1 cellular context compared by ENCODE assay signal in the genomic region with DNA sequence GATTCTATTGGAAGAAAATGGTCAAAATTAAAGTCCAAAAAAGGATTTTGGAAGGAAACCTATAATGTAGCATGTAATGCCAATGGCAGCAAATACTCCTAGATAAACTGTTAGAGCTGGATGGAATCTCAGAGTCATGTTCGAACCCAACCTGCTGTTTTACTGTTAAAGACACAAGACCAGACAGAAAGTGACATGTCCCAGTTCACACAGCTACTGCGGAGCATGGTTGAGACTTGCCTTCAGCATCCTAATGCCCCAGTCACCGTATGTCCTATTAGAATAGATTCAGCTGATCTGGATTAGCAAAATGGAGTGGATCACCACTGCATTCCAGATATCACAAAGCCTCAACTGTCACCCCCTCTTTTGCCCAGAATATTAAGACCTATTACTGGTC.
TF ChIP-seq lines count a peak whose summit lies in the region.

No MANE protein-coding gene starts in this region.

TF ChIP-seq in GM23338, 12 proteins besides CTCF, POLR2A, EP300 and RAD21:
- TF ChIP-seq, protein P1, sequence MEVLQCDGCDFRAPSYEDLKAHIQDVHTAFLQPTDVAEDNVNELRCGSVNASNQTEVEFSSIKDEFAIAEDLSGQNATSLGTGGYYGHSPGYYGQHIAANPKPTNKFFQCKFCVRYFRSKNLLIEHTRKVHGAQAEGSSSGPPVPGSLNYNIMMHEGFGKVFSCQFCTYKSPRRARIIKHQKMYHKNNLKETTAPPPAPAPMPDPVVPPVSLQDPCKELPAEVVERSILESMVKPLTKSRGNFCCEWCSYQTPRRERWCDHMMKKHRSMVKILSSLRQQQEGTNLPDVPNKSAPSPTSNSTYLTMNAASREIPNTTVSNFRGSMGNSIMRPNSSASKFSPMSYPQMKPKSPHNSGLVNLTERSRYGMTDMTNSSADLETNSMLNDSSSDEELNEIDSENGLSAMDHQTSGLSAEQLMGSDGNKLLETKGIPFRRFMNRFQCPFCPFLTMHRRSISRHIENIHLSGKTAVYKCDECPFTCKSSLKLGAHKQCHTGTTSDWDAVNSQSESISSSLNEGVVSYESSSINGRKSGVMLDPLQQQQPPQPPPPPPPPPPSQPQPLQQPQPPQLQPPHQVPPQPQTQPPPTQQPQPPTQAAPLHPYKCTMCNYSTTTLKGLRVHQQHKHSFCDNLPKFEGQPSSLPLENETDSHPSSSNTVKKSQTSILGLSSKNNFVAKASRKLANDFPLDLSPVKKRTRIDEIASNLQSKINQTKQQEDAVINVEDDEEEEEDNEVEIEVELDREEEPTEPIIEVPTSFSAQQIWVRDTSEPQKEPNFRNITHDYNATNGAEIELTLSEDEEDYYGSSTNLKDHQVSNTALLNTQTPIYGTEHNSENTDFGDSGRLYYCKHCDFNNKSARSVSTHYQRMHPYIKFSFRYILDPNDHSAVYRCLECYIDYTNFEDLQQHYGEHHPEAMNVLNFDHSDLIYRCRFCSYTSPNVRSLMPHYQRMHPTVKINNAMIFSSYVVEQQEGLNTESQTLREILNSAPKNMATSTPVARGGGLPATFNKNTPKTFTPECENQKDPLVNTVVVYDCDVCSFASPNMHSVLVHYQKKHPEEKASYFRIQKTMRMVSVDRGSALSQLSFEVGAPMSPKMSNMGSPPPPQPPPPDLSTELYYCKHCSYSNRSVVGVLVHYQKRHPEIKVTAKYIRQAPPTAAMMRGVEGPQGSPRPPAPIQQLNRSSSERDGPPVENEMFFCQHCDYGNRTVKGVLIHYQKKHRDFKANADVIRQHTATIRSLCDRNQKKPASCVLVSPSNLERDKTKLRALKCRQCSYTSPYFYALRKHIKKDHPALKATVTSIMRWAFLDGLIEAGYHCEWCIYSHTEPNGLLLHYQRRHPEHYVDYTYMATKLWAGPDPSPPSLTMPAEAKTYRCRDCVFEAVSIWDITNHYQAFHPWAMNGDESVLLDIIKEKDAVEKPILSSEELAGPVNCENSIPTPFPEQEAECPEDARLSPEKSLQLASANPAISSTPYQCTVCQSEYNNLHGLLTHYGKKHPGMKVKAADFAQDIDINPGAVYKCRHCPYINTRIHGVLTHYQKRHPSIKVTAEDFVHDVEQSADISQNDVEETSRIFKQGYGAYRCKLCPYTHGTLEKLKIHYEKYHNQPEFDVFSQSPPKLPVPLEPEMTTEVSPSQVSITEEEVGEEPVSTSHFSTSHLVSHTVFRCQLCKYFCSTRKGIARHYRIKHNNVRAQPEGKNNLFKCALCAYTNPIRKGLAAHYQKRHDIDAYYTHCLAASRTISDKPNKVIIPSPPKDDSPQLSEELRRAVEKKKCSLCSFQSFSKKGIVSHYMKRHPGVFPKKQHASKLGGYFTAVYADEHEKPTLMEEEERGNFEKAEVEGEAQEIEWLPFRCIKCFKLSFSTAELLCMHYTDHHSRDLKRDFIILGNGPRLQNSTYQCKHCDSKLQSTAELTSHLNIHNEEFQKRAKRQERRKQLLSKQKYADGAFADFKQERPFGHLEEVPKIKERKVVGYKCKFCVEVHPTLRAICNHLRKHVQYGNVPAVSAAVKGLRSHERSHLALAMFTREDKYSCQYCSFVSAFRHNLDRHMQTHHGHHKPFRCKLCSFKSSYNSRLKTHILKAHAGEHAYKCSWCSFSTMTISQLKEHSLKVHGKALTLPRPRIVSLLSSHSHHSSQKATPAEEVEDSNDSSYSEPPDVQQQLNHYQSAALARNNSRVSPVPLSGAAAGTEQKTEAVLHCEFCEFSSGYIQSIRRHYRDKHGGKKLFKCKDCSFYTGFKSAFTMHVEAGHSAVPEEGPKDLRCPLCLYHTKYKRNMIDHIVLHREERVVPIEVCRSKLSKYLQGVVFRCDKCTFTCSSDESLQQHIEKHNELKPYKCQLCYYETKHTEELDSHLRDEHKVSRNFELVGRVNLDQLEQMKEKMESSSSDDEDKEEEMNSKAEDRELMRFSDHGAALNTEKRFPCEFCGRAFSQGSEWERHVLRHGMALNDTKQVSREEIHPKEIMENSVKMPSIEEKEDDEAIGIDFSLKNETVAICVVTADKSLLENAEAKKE (CRISPR knock-in tag; IDR thresholded peaks at IDR 0.05), result no peak
- TF ChIP-seq CREB1 (CRISPR knock-in tag; IDR thresholded peaks at IDR 0.05; ENCODE audit: low read depth), result no peak
- TF ChIP-seq, protein P2, sequence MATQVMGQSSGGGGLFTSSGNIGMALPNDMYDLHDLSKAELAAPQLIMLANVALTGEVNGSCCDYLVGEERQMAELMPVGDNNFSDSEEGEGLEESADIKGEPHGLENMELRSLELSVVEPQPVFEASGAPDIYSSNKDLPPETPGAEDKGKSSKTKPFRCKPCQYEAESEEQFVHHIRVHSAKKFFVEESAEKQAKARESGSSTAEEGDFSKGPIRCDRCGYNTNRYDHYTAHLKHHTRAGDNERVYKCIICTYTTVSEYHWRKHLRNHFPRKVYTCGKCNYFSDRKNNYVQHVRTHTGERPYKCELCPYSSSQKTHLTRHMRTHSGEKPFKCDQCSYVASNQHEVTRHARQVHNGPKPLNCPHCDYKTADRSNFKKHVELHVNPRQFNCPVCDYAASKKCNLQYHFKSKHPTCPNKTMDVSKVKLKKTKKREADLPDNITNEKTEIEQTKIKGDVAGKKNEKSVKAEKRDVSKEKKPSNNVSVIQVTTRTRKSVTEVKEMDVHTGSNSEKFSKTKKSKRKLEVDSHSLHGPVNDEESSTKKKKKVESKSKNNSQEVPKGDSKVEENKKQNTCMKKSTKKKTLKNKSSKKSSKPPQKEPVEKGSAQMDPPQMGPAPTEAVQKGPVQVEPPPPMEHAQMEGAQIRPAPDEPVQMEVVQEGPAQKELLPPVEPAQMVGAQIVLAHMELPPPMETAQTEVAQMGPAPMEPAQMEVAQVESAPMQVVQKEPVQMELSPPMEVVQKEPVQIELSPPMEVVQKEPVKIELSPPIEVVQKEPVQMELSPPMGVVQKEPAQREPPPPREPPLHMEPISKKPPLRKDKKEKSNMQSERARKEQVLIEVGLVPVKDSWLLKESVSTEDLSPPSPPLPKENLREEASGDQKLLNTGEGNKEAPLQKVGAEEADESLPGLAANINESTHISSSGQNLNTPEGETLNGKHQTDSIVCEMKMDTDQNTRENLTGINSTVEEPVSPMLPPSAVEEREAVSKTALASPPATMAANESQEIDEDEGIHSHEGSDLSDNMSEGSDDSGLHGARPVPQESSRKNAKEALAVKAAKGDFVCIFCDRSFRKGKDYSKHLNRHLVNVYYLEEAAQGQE (IDR thresholded peaks at IDR 0.05; ENCODE audit: unreplicated experiment), result no peak
- no peak for TF ChIP-seq ZNF114 (CRISPR knock-in tag; IDR thresholded peaks at IDR 0.05)
- TF ChIP-seq EZH2 (IDR thresholded peaks at IDR 0.05; ENCODE audit: low read depth, unreplicated experiment), result no peak
- no peak for TF ChIP-seq POLR2AphosphoS5 (IDR thresholded peaks at IDR 0.05; ENCODE audit: low read depth)
